ENCODE assay signal across 7 cellular contexts in the genomic region with DNA sequence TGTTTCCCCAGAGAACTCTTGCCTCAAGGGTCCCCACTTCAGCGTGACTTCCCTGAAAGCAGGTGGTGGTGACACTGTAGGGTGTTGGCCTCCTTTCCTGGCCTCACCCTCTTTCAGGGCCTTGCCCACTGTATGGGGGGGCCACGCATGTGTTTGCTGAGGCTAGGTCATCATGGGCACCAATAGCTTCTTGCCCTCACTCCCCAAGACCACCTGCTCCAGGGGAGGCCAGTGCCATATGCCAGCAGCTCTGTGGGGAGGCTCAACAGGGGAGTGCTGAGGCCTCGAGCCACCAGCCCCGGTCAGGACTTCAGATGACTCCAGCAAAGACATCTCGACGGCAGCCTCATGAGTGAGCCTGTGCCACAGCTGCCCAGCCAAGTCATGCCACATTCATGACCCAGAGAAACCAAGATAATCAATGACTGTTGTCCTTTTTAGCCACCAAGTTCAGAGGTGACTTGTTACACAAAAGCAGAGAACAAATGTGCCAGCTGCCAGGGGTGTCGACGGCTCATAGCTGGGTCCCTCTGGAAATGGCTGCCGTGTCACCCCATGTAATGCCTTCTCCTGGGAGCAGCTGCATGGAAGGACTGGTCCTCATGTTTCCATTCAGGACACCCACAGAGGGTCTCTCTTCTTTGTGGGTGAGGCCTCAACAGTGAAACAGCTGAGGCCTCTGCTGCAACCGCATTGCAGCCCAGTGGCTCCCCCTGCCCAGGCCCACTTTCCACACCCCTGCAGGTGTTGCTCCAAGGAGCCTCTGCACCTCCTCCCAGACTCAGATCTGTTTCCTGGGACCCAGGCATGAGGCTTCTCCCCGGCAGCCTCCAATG.
DNase-seq lines count a peak whose midpoint lies in the region; ATAC-seq and TF ChIP-seq lines count a peak whose summit lies in the region.
"Not testable (repeated sequence)": the region's sequence is repeated elsewhere in the genome, so short reads cannot be mapped to it uniquely, and the experiment has no call there.

No MANE protein-coding gene starts in this region.

- POLR2A ChIA-PET in CD8-positive, alpha-beta memory T cell (lab: Charles Lee); activated CD4-positive, alpha-beta T cell treated with anti-CD3 and anti-CD28 coated beads, Interleukin-2, amount 10 ng/mL, durations not matched to agents 7 days and 5 days (lab: Charles Lee): not testable (repeated sequence)
- POLR2A ChIA-PET in naive thymus-derived CD8-positive, alpha-beta T cell (lab: Charles Lee) = interaction anchor here (0.6 kb wide), 1 partner anchor 128 kb away, joined by 3 read pairs; no protein-coding TSS in a partner anchor

- peaks cover 0 to 31% (median 8%) of the 10 kb centered on the region in 3 donors for H3K36me3 Mint-ChIP-seq in CD8-positive, alpha-beta memory T cell
- peaks cover 39% of the 10 kb centered on the region for H3K36me3 Mint-ChIP-seq in activated CD4-positive, alpha-beta T cell treated with anti-CD3 and anti-CD28 coated beads, Interleukin-2, amount 10 ng/mL, durations not matched to agents 7 days and 5 days (ENCODE audit: low read depth)
- peaks cover 30% of the 10 kb centered on the region for H3K36me3 Mint-ChIP-seq in activated naive CD4-positive, alpha-beta T cell treated with anti-CD3 and anti-CD28 coated beads, Interleukin-2, amount 10 ng/mL, durations not matched to agents 7 days and 5 days
- not testable (repeated sequence) for H3K36me3 Mint-ChIP-seq in naive thymus-derived CD8-positive, alpha-beta T cell

- H3K4me3 Mint-ChIP-seq in CD8-positive, alpha-beta memory T cell; activated CD4-positive, alpha-beta T cell treated with anti-CD3 and anti-CD28 coated beads, Interleukin-2, amount 10 ng/mL, durations not matched to agents 7 days and 5 days; activated naive CD4-positive, alpha-beta T cell treated with anti-CD3 and anti-CD28 coated beads, Interleukin-2, amount 10 ng/mL, durations not matched to agents 7 days and 5 days: not testable (repeated sequence)
- H3K4me3 Mint-ChIP-seq in naive thymus-derived CD8-positive, alpha-beta T cell = peak overlapping the region in 3 of 10 donors; percentile 20 to 45 (median 22)

- CTCF ChIA-PET in CD8-positive, alpha-beta memory T cell (lab: Charles Lee); activated naive CD4-positive, alpha-beta T cell treated with anti-CD3 and anti-CD28 coated beads, Interleukin-2, amount 10 ng/mL, durations not matched to agents 7 days and 5 days (lab: Charles Lee): not testable (repeated sequence)
- CTCF ChIA-PET in activated CD4-positive, alpha-beta T cell treated with anti-CD3 and anti-CD28 coated beads, Interleukin-2, amount 10 ng/mL, durations not matched to agents 7 days and 5 days (lab: Charles Lee) = interaction anchor here (0.6 kb wide), 1 partner anchor 27 kb away, joined by 3 read pairs; no protein-coding TSS in a partner anchor

- peak overlapping the region in 1 of 2 donors; percentile 82 for H3K9ac ChIP-seq in liver (ENCODE audit: low read depth in 1 of 2, low read length in 2 of 2)

- peaks cover 26% of the 10 kb centered on the region for H3K4me1 ChIP-seq in CD8-positive, alpha-beta memory T cell (ENCODE audit: insufficient read depth, low read length)
- H3K4me1 ChIP-seq in liver (ENCODE audit: control insufficient read depth in 4 of 4, insufficient read depth in 4 of 4, low read length in 3 of 4) = peaks cover 2 to 22% (median 14%) of the 10 kb centered on the region in 4 donors
- H3K4me1 ChIP-seq in sigmoid colon = not testable (repeated sequence)

- TF ChIP-seq RAD21 in liver (IDR thresholded peaks at IDR 0.05) = peak in 1 of 2 donors; percentile 28

- TF ChIP-seq CTCF in liver (IDR thresholded peaks at IDR 0.05; ENCODE audit: low read depth, low read length, missing input control); sigmoid colon (IDR thresholded peaks at IDR 0.05): not testable (repeated sequence)

- not testable (repeated sequence) for ATAC-seq in Right ventricle myocardium inferior; naive thymus-derived CD8-positive, alpha-beta T cell

- not testable (repeated sequence) for H3K36me3 ChIP-seq in CD8-positive, alpha-beta memory T cell (ENCODE audit: insufficient read depth, low read length); liver (ENCODE audit: control insufficient read depth in 4 of 4, insufficient read depth in 3 of 4, low read depth in 1 of 4, low read length in 3 of 4); sigmoid colon

- not testable (repeated sequence) for H3K9me3 ChIP-seq in CD8-positive, alpha-beta memory T cell (ENCODE audit: low read length); liver (ENCODE audit: control insufficient read depth in 4 of 4, low read length in 3 of 4); sigmoid colon

- H3K27me3 ChIP-seq in CD8-positive, alpha-beta memory T cell (ENCODE audit: insufficient read depth, low read length, poor library complexity, severe bottlenecking); liver (ENCODE audit: control insufficient read depth in 4 of 4, insufficient read depth in 4 of 4, low read length in 3 of 4); sigmoid colon: not testable (repeated sequence)

- not testable (repeated sequence) for TF ChIP-seq EP300 in sigmoid colon (IDR thresholded peaks at IDR 0.05)

- H3K27ac Mint-ChIP-seq in CD8-positive, alpha-beta memory T cell = peak overlapping the region; percentile 75 to 99 (median 90)
- peak overlapping the region; percentile 96 for H3K27ac Mint-ChIP-seq in activated CD4-positive, alpha-beta T cell treated with anti-CD3 and anti-CD28 coated beads, Interleukin-2, amount 10 ng/mL, durations not matched to agents 7 days and 5 days
- H3K27ac Mint-ChIP-seq in activated naive CD4-positive, alpha-beta T cell treated with anti-CD3 and anti-CD28 coated beads, Interleukin-2, amount 10 ng/mL, durations not matched to agents 7 days and 5 days = peak overlapping the region; percentile 95
- peak overlapping the region; percentile 90 to 100 (median 100) for H3K27ac Mint-ChIP-seq in naive thymus-derived CD8-positive, alpha-beta T cell

- not testable (repeated sequence) for H3K27ac ChIP-seq in CD8-positive, alpha-beta memory T cell (ENCODE audit: low read depth, low read length); sigmoid colon
- H3K27ac ChIP-seq in liver (ENCODE audit: low read depth in 1 of 2, low read length in 2 of 2) = peak overlapping the region; percentile 97

- H3K9me3 Mint-ChIP-seq in CD8-positive, alpha-beta memory T cell; activated CD4-positive, alpha-beta T cell treated with anti-CD3 and anti-CD28 coated beads, Interleukin-2, amount 10 ng/mL, durations not matched to agents 7 days and 5 days; activated naive CD4-positive, alpha-beta T cell treated with anti-CD3 and anti-CD28 coated beads, Interleukin-2, amount 10 ng/mL, durations not matched to agents 7 days and 5 days; naive thymus-derived CD8-positive, alpha-beta T cell: not testable (repeated sequence)

- peaks cover 34 to 50% (median 44%) of the 10 kb centered on the region in 3 donors for H3K4me1 Mint-ChIP-seq in CD8-positive, alpha-beta memory T cell
- peaks cover 61% of the 10 kb centered on the region for H3K4me1 Mint-ChIP-seq in activated CD4-positive, alpha-beta T cell treated with anti-CD3 and anti-CD28 coated beads, Interleukin-2, amount 10 ng/mL, durations not matched to agents 7 days and 5 days
- H3K4me1 Mint-ChIP-seq in activated naive CD4-positive, alpha-beta T cell treated with anti-CD3 and anti-CD28 coated beads, Interleukin-2, amount 10 ng/mL, durations not matched to agents 7 days and 5 days = peaks cover 68% of the 10 kb centered on the region
- peaks cover 21 to 71% (median 51%) of the 10 kb centered on the region in 4 donors for H3K4me1 Mint-ChIP-seq in naive thymus-derived CD8-positive, alpha-beta T cell

- not testable (repeated sequence) for DNase-seq in CD8-positive, alpha-beta memory T cell; activated CD4-positive, alpha-beta T cell treated with anti-CD3 and anti-CD28 coated beads, Interleukin-2, amount 10 ng/mL, durations not matched to agents 7 days and 5 days; activated naive CD4-positive, alpha-beta T cell treated with anti-CD3 and anti-CD28 coated beads, Interleukin-2, amount 10 ng/mL, durations not matched to agents 7 days and 5 days; naive thymus-derived CD8-positive, alpha-beta T cell
- peak; percentile 54 for DNase-seq in Right ventricle myocardium inferior (ENCODE audit: missing footprints)
- peak; percentile 52 for DNase-seq in sigmoid colon

- intact Hi-C loops in Right ventricle myocardium inferior (cut with DNase I); sigmoid colon (cut with DNase I): not testable (repeated sequence)

- not testable (repeated sequence) for H3K27me3 Mint-ChIP-seq in CD8-positive, alpha-beta memory T cell; activated CD4-positive, alpha-beta T cell treated with anti-CD3 and anti-CD28 coated beads, Interleukin-2, amount 10 ng/mL, durations not matched to agents 7 days and 5 days; activated naive CD4-positive, alpha-beta T cell treated with anti-CD3 and anti-CD28 coated beads, Interleukin-2, amount 10 ng/mL, durations not matched to agents 7 days and 5 days; naive thymus-derived CD8-positive, alpha-beta T cell

- H3K4me3 ChIP-seq in CD8-positive, alpha-beta memory T cell (ENCODE audit: low read length); sigmoid colon: not testable (repeated sequence)
- peak overlapping the region in 1 of 3 donors; percentile 33 for H3K4me3 ChIP-seq in liver (ENCODE audit: low read depth in 1 of 3, low read length in 3 of 3)

- WGBS in liver = 43% methylated on average over 11 of the region's 11 CpGs
- WGBS in sigmoid colon, 2 donors = 91 to 95% methylated on average over 11 of the region's 11 CpGs

- TF ChIP-seq POLR2A in sigmoid colon (IDR thresholded peaks at IDR 0.05) = not testable (repeated sequence)

TF ChIP-seq in liver, 16 proteins besides CTCF, POLR2A, EP300 and RAD21:
- TF ChIP-seq FOXA2 (IDR thresholded peaks at IDR 0.05) = peak; percentile 14
- peak; percentile 8 for TF ChIP-seq SP1 (IDR thresholded peaks at IDR 0.05)
- peak; percentile 20 for TF ChIP-seq NR2F2 (IDR thresholded peaks at IDR 0.05)
- TF ChIP-seq RXRA (IDR thresholded peaks at IDR 0.05) = peak; percentile 33 to 63
- TF ChIP-seq YY1 (IDR thresholded peaks at IDR 0.05) = peak; percentile 32
- TF ChIP-seq HNF4A (conservative IDR thresholded peaks at IDR 0.05) = peak in 1 of 2 donors; percentile 30
TF ChIP-seq in liver: peak in this region for 6; not testable (repeated sequence) for 10.
